Comparison of ENCODE assay signal across 9 cellular contexts in the genomic region with DNA sequence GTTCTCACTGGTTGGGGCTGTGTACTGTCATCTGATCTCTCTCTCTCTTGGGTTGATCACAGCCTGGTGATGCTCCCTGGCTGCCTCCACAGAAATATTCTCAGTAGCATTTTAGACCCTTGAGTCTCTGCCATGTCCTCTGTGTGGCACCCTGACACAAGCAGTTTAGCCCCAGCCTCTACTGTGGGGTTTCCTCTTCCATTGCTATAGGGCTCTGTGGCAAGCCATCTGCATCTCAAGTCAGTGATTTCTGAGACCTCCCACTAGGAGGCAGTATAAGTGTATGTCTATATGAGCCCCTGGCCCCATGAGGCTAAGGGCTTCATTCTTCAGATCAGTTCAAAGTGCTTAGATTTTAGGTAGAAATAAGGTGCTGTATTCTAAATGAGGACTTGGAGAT. TPM values are rescaled to one million over a fixed set of nuclear protein-coding genes. Genes with fewer than 3 reads are reported as not detected.
DNase-seq lines count a peak whose midpoint lies in the region; ATAC-seq and TF ChIP-seq lines count a peak whose summit lies in the region.
"Had no signal": no experiment of that assay in that cellular context is flagged by ENCODE, and none has a peak within 500 bp of the region (broad histone marks: within the 10 kb centered on the region; RNA-seq: fewer than 3 reads in every experiment).

No MANE protein-coding gene starts in this region.

- no peaks in the 10 kb centered on the region for H3K27me3 Mint-ChIP-seq in stimulated activated memory B cell treated with anti-CD40 and anti-IgM and Interleukin-4, amounts not matched to agents 10 μg/mL and 1 μg/mL and 100 μg/mL, for 72 hours
- peaks cover 2% of the 10 kb centered on the region for H3K27me3 Mint-ChIP-seq in T-helper 2 cell treated with Interferon-gamma antibody and Interleukin-4, amounts not matched to agents 5 μg/mL and 100 μg/mL, for 36 hours (ENCODE audit: low read depth)

- no peaks in the 10 kb centered on the region for H3K4me1 Mint-ChIP-seq in stimulated activated memory B cell treated with anti-CD40 and anti-IgM and Interleukin-4, amounts not matched to agents 10 μg/mL and 1 μg/mL and 100 μg/mL, for 72 hours
- H3K4me1 Mint-ChIP-seq in T-helper 2 cell treated with Interferon-gamma antibody and Interleukin-4, amounts not matched to agents 5 μg/mL and 100 μg/mL, for 36 hours (ENCODE audit: low read depth), result no peaks in the 10 kb centered on the region

- in situ Hi-C loops in GM13977 (cut with MboI; ENCODE audit: low pct_unique_long_range_greater_than_20kb, low sequenced_read_pairs, unreplicated experiment), result loop anchor here (25.0 kb wide), 1 partner anchor 372 kb away; a partner anchor contains a TSS

- no peak overlapping the region for H3K27ac Mint-ChIP-seq in stimulated activated memory B cell treated with anti-CD40 and anti-IgM and Interleukin-4, amounts not matched to agents 10 μg/mL and 1 μg/mL and 100 μg/mL, for 72 hours
- H3K27ac Mint-ChIP-seq in T-helper 2 cell treated with Interferon-gamma antibody and Interleukin-4, amounts not matched to agents 5 μg/mL and 100 μg/mL, for 36 hours, result no peak overlapping the region
- H3K27ac Mint-ChIP-seq: activated naive CD4-positive, alpha-beta T cell treated with anti-CD3 and anti-CD28 coated beads, Interleukin-2, amount 50 U/mL, for 72 hours had no signal

- DNase-seq in 8988T (peak; percentile 22), GM13977 (ENCODE audit: low spot score) (peak; percentile 29), NOMO-1 (lab: John Stamatoyannopoulos, UW; ENCODE audit: unreplicated experiment in 2 of 2) (peak; percentile 56 to 57), fibroblast of villous mesenchyme (ENCODE audit: low read depth) (peak; percentile 3), ureter (ENCODE audit: low spot score) (no peak)
- no peak for DNase-seq in T-helper 2 cell treated with Interferon-gamma antibody and Interleukin-4, amounts not matched to agents 5 μg/mL and 100 μg/mL, for 36 hours (ENCODE audit: low spot score)

- no peaks in the 10 kb centered on the region for H3K36me3 Mint-ChIP-seq in stimulated activated memory B cell treated with anti-CD40 and anti-IgM and Interleukin-4, amounts not matched to agents 10 μg/mL and 1 μg/mL and 100 μg/mL, for 72 hours
- H3K36me3 Mint-ChIP-seq in T-helper 2 cell treated with Interferon-gamma antibody and Interleukin-4, amounts not matched to agents 5 μg/mL and 100 μg/mL, for 36 hours (ENCODE audit: low read depth), result no peaks in the 10 kb centered on the region
- H3K36me3 Mint-ChIP-seq: activated naive CD4-positive, alpha-beta T cell treated with anti-CD3 and anti-CD28 coated beads, Interleukin-2, amount 50 U/mL, for 72 hours had no signal

- peak; percentile 58 for ATAC-seq in HG03521 (IDR thresholded peaks at IDR 0.05; ENCODE audit: unreplicated experiment)
- peak; percentile 42 for ATAC-seq in stimulated activated memory B cell treated with anti-CD40 and anti-IgM and Interleukin-4, amounts not matched to agents 10 μg/mL and 1 μg/mL and 100 μg/mL, for 72 hours

- no peaks in the 10 kb centered on the region for H3K9me3 Mint-ChIP-seq in stimulated activated memory B cell treated with anti-CD40 and anti-IgM and Interleukin-4, amounts not matched to agents 10 μg/mL and 1 μg/mL and 100 μg/mL, for 72 hours
- no peaks in the 10 kb centered on the region for H3K9me3 Mint-ChIP-seq in T-helper 2 cell treated with Interferon-gamma antibody and Interleukin-4, amounts not matched to agents 5 μg/mL and 100 μg/mL, for 36 hours
- H3K9me3 Mint-ChIP-seq: activated naive CD4-positive, alpha-beta T cell treated with anti-CD3 and anti-CD28 coated beads, Interleukin-2, amount 50 U/mL, for 72 hours had no signal

- no peak overlapping the region for H3K4me3 ChIP-seq in fibroblast of villous mesenchyme (ENCODE audit: low read depth, low read length)

- H3K4me3 Mint-ChIP-seq in stimulated activated memory B cell treated with anti-CD40 and anti-IgM and Interleukin-4, amounts not matched to agents 10 μg/mL and 1 μg/mL and 100 μg/mL, for 72 hours, result no peak overlapping the region
- H3K4me3 Mint-ChIP-seq in T-helper 2 cell treated with Interferon-gamma antibody and Interleukin-4, amounts not matched to agents 5 μg/mL and 100 μg/mL, for 36 hours, result no peak overlapping the region

- TF ChIP-seq CTCF in GM13977 (IDR thresholded peaks at IDR 0.05; ENCODE audit: extremely low read depth, insufficient read depth, missing control alignments), result peak; percentile 50
- TF ChIP-seq CTCF in fibroblast of villous mesenchyme (IDR thresholded peaks at IDR 0.05; ENCODE audit: insufficient read depth, low read depth, low read length), result peak; percentile 11

RNA-seq across cellular contexts. Expression of a gene that starts 50.6 kb away (rescaled TPM):
- total RNA-seq in fibroblast of villous mesenchyme (not detected in 2 replicates), ureter (0.96 TPM)

Comparison
In these comparisons a context has a peak if more than half of its experiments do, and no peak if none do; other contexts are left out.
1. DNase-seq: peak in 8988T (single experiment), GM13977 (single experiment), NOMO-1 (2 of 2) and fibroblast of villous mesenchyme (single experiment); none in ureter (single experiment) and T-helper 2 cell treated with Interferon-gamma antibody and Interleukin-4, amounts not matched to agents 5 μg/mL and 100 μg/mL, for 36 hours (single experiment).